In genomic region chr2:76599732-76600368, GRCh38 we compare ENCODE assay signal across 7 cellular contexts.
DNase-seq lines count a peak whose midpoint lies in the region; ATAC-seq and TF ChIP-seq lines count a peak whose summit lies in the region.

No MANE protein-coding gene starts in this region.

- H3K9me3 ChIP-seq in transverse colon: no peaks in the 10 kb centered on the region

- H3K36me3 ChIP-seq in transverse colon: no peaks in the 10 kb centered on the region

- no peak for TF ChIP-seq POLR2A in transverse colon (IDR thresholded peaks at IDR 0.05)

- H3K27ac ChIP-seq in transverse colon: no peak overlapping the region

- DNase-seq in GM10248 (ENCODE audit: extremely low spot score): peak; percentile 53
- peak; percentile 85 for DNase-seq in HT-29 (ENCODE audit: low spot score)
- DNase-seq in NCI-H82 (lab: John Stamatoyannopoulos, UW): peak; percentile 95
- peak; percentile 47 to 92 for DNase-seq in T47D (ENCODE audit: low read depth in 1 of 2, low spot score in 1 of 2)
- DNase-seq in islet precursor cell: peak; percentile 90
- peak; percentile 41 for DNase-seq in transverse colon

- no peaks in the 10 kb centered on the region for H3K27me3 ChIP-seq in transverse colon

- no peak overlapping the region for H3K4me3 ChIP-seq in transverse colon

- H3K4me1 ChIP-seq in transverse colon: no peaks in the 10 kb centered on the region

- ATAC-seq in GM21717 (IDR thresholded peaks at IDR 0.05; ENCODE audit: unreplicated experiment): peak; percentile 96

- CTCF ChIA-PET in GM10248 (lab: Yijun Ruan, JAX): interaction anchor here (0.7 to 4.1 kb wide), 40 partner anchors 9 to 1536 kb away, joined by 3 to 24 read pairs (median 5); no protein-coding TSS in a partner anchor

- no peak for TF ChIP-seq EP300 in transverse colon (IDR thresholded peaks at IDR 0.05; ENCODE audit: low read depth)

- intact Hi-C loops in transverse colon (cut with DNase I; ENCODE audit: low total_unique reads): no loop called here

- in situ Hi-C loops in T47D (cut with HindIII; ENCODE audit: low pct_unique_long_range_greater_than_20kb, low sequenced_read_pairs) (no loop called here), transverse colon (cut with MboI; ENCODE audit: low pct_ligation_motif_present in 1 of 4, low pct_unique_long_range_greater_than_20kb in 1 of 4, low sequenced_read_pairs in 3 of 4) (no loop called here)

- TF ChIP-seq CTCF in GM10248 (IDR thresholded peaks at IDR 0.05; ENCODE audit: control extremely low read depth, extremely low read depth, low read depth, missing control alignments) (peak; percentile 76), transverse colon (IDR thresholded peaks at IDR 0.05) (peak; percentile 53 to 71 (median 71))

- POLR2A ChIA-PET in GM10248 (lab: Yijun Ruan, JAX): no interaction called here

- WGBS in transverse colon (ENCODE audit: low coverage in 1 of 2), 2 donors: 11 to 21% methylated on average over 2 to 4 of the region's 4 CpGs

Comparison
In these comparisons a context has a peak if more than half of its experiments do, and no peak if none do; other contexts are left out.
1. DNase-seq: peak in every context shown above with its lines; median percentile 95 in NCI-H82; 90 in islet precursor cell; 85 in HT-29; 70 in T47D; 53 in GM10248; 41 in transverse colon.